In the genomic region with DNA sequence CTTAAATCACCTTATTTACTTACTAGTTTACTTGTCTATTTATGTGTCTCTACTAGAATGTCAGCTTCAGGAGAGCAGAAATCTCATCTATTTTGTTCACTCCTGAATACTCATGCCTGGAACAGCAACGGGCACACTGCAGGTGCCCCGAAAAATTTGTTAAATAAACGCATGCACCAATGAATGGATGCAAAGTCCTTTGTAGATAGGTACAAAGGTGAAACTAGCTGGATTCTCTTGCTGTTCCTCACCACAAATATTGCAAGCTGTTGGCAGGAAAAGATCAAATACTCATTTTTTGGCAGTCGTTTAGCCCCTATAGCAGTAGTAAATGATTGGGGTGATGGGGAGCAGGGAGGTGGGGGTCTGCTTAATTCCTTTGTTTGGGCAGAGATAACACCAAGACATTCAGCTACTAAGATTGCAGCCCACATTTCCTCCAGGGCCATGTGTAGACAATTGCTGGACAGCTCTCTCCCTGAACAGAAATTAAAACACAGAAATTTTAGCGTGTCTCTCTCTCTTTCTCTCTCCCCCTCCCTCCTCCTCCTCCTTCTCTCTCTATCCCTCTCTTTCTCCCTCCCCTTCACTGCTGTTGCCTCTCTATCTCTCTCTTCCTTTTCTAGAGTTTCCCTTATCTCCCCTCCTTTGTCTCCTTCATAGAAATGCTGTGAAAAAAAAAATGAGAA, we compare ENCODE assay signal across 3 cellular contexts.
TF ChIP-seq lines count a peak whose summit lies in the region.

No MANE protein-coding gene starts in this region.

TF ChIP-seq in A549, 52 proteins besides CTCF, POLR2A, EP300 and RAD21:
- TF ChIP-seq RFX5 (IDR thresholded peaks at IDR 0.05): no peak
- TF ChIP-seq, protein P1, sequence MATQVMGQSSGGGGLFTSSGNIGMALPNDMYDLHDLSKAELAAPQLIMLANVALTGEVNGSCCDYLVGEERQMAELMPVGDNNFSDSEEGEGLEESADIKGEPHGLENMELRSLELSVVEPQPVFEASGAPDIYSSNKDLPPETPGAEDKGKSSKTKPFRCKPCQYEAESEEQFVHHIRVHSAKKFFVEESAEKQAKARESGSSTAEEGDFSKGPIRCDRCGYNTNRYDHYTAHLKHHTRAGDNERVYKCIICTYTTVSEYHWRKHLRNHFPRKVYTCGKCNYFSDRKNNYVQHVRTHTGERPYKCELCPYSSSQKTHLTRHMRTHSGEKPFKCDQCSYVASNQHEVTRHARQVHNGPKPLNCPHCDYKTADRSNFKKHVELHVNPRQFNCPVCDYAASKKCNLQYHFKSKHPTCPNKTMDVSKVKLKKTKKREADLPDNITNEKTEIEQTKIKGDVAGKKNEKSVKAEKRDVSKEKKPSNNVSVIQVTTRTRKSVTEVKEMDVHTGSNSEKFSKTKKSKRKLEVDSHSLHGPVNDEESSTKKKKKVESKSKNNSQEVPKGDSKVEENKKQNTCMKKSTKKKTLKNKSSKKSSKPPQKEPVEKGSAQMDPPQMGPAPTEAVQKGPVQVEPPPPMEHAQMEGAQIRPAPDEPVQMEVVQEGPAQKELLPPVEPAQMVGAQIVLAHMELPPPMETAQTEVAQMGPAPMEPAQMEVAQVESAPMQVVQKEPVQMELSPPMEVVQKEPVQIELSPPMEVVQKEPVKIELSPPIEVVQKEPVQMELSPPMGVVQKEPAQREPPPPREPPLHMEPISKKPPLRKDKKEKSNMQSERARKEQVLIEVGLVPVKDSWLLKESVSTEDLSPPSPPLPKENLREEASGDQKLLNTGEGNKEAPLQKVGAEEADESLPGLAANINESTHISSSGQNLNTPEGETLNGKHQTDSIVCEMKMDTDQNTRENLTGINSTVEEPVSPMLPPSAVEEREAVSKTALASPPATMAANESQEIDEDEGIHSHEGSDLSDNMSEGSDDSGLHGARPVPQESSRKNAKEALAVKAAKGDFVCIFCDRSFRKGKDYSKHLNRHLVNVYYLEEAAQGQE (IDR thresholded peaks at IDR 0.05): peak; percentile 62
- TF ChIP-seq FOSL2 (IDR thresholded peaks at IDR 0.05): no peak
- no peak for TF ChIP-seq FOSL2 (CRISPR knock-in tag; IDR thresholded peaks at IDR 0.05)
TF ChIP-seq in A549: peak in this region for 1.

TF ChIP-seq in Ishikawa, 13 proteins besides CTCF, POLR2A, EP300 and RAD21:
- TF ChIP-seq ZBTB7A (IDR thresholded peaks at IDR 0.05; ENCODE audit: low read depth): no peak
- TF ChIP-seq, protein P1 (IDR thresholded peaks at IDR 0.05; ENCODE audit: low read depth): peak; percentile 81

TF ChIP-seq in K562, 482 proteins besides CTCF, POLR2A, EP300 and RAD21:
- TF ChIP-seq ZNF589 (CRISPR knock-in tag; IDR thresholded peaks at IDR 0.05; ENCODE audit: low read depth): no peak
- TF ChIP-seq EHMT2 (IDR thresholded peaks at IDR 0.05): 0 out of 2 replicates have a peak, but pooled peaks have one; percentile 58
- TF ChIP-seq, protein P1 (CRISPR knock-in tag; IDR thresholded peaks at IDR 0.05; ENCODE audit: low read depth): 0 out of 2 replicates have a peak, but pooled peaks have one; percentile 51
- TF ChIP-seq, protein P2, sequence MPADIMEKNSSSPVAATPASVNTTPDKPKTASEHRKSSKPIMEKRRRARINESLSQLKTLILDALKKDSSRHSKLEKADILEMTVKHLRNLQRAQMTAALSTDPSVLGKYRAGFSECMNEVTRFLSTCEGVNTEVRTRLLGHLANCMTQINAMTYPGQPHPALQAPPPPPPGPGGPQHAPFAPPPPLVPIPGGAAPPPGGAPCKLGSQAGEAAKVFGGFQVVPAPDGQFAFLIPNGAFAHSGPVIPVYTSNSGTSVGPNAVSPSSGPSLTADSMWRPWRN (IDR thresholded peaks at IDR 0.05; ENCODE audit: low read depth): no peak
